Comparison of ENCODE assay signal across 9 cellular contexts in genomic region chr1:24586970-24587820, GRCh38. TPM values are rescaled to one million over a fixed set of nuclear protein-coding genes. Genes with fewer than 3 reads are reported as not detected.
DNase-seq lines count a peak whose midpoint lies in the region; ATAC-seq and TF ChIP-seq lines count a peak whose summit lies in the region.
"Had no signal": no experiment of that assay in that cellular context is flagged by ENCODE, and none has a peak within 500 bp of the region (broad histone marks: within the 10 kb centered on the region; RNA-seq: fewer than 3 reads in every experiment).

No MANE protein-coding gene starts in this region.

- no peaks in the 10 kb centered on the region for H3K36me3 Mint-ChIP-seq in CD4-positive, CD25-positive, alpha-beta regulatory T cell
- H3K36me3 Mint-ChIP-seq in activated CD4-positive, alpha-beta T cell treated with anti-CD3 and anti-CD28 coated beads for 36 hours (ENCODE audit: low read depth), result no peaks in the 10 kb centered on the region

- H4K5ac ChIP-seq in mesendoderm (ENCODE audit: low read length), result no peak overlapping the region

- H3K18ac ChIP-seq in mesendoderm (ENCODE audit: low read length), result no peak overlapping the region

- H3K36me3 ChIP-seq in CD4-positive, CD25-positive, alpha-beta regulatory T cell (ENCODE audit: control insufficient read depth, insufficient read depth, low read length), result no peaks in the 10 kb centered on the region
- no peaks in the 10 kb centered on the region for H3K36me3 ChIP-seq in effector memory CD4-positive, alpha-beta T cell (ENCODE audit: control insufficient read depth, insufficient read depth, low read length)
- H3K36me3 ChIP-seq in mesendoderm (ENCODE audit: control insufficient read depth, insufficient read depth, low read length), result no peaks in the 10 kb centered on the region

- H3K9me3 ChIP-seq in CD4-positive, CD25-positive, alpha-beta regulatory T cell (ENCODE audit: control insufficient read depth in 2 of 2, low read length in 2 of 2), result no peaks in the 10 kb centered on the region
- H3K9me3 ChIP-seq in effector memory CD4-positive, alpha-beta T cell (ENCODE audit: control insufficient read depth, low read length), result no peaks in the 10 kb centered on the region

- peaks cover 2% of the 10 kb centered on the region for H3K27me3 ChIP-seq in CD4-positive, CD25-positive, alpha-beta regulatory T cell (ENCODE audit: control insufficient read depth, insufficient read depth, low read length)
- no peaks in the 10 kb centered on the region for H3K27me3 ChIP-seq in effector memory CD4-positive, alpha-beta T cell (replicated peaks; ENCODE audit: control insufficient read depth, insufficient read depth, low read length, poor library complexity, severe bottlenecking)
- H3K27me3 ChIP-seq in mesendoderm (ENCODE audit: insufficient read depth, low read length, poor library complexity), result no peaks in the 10 kb centered on the region

- H3K4me3 ChIP-seq in CD4-positive, CD25-positive, alpha-beta regulatory T cell (ENCODE audit: low read depth, low read length), result no peak overlapping the region
- H3K4me3 ChIP-seq in effector memory CD4-positive, alpha-beta T cell (ENCODE audit: insufficient read depth, low read depth, low read length, poor library complexity, severe bottlenecking), result no peak overlapping the region
- no peak overlapping the region for H3K4me3 ChIP-seq in mesendoderm (ENCODE audit: low read length)
- H3K4me3 ChIP-seq: skin epidermis had no signal

- POLR2A ChIA-PET in HEK293T (lab: Yijun Ruan, JAX), result interaction anchor here (0.8 to 0.9 kb wide), 2 partner anchors 9 to 171 kb away, joined by 4 to 5 read pairs; partner anchors contain the start of gene NIPAL3
- POLR2A ChIA-PET in activated CD4-positive, alpha-beta T cell treated with anti-CD3 and anti-CD28 coated beads for 36 hours (lab: Charles Lee), result interaction anchor here (0.8 kb wide), 1 partner anchor 46 kb away, joined by 3 read pairs; no protein-coding TSS in a partner anchor

- H3K9me3 Mint-ChIP-seq in CD4-positive, CD25-positive, alpha-beta regulatory T cell, result no peaks in the 10 kb centered on the region
- H3K9me3 Mint-ChIP-seq in activated CD4-positive, alpha-beta T cell treated with anti-CD3 and anti-CD28 coated beads for 36 hours (ENCODE audit: low read depth), result no peaks in the 10 kb centered on the region
- H3K9me3 Mint-ChIP-seq in stimulated activated naive CD8-positive, alpha-beta T cell treated with anti-CD3 and anti-CD28 coated beads, Interleukin-15, amount 100 ng/mL, for 72 hours, result no peaks in the 10 kb centered on the region

- peak overlapping the region; percentile 90 to 97 (median 94) for H3K27ac Mint-ChIP-seq in CD4-positive, CD25-positive, alpha-beta regulatory T cell
- H3K27ac Mint-ChIP-seq in activated CD4-positive, alpha-beta T cell treated with anti-CD3 and anti-CD28 coated beads for 36 hours, result peak overlapping the region; percentile 55
- peak overlapping the region; percentile 65 to 89 for H3K27ac Mint-ChIP-seq in stimulated activated naive CD8-positive, alpha-beta T cell treated with anti-CD3 and anti-CD28 coated beads, Interleukin-15, amount 100 ng/mL, for 72 hours

- H3K4me3 Mint-ChIP-seq in CD4-positive, CD25-positive, alpha-beta regulatory T cell, result peak overlapping the region in 2 of 4 donors; percentile 49 to 50
- no peak overlapping the region for H3K4me3 Mint-ChIP-seq in activated CD4-positive, alpha-beta T cell treated with anti-CD3 and anti-CD28 coated beads for 36 hours
- peak overlapping the region; percentile 67 to 68 for H3K4me3 Mint-ChIP-seq in stimulated activated naive CD8-positive, alpha-beta T cell treated with anti-CD3 and anti-CD28 coated beads, Interleukin-15, amount 100 ng/mL, for 72 hours

- H3K4me1 ChIP-seq in CD4-positive, CD25-positive, alpha-beta regulatory T cell (ENCODE audit: control insufficient read depth, insufficient read depth, low read length, poor library complexity, severe bottlenecking), result peaks cover 6% of the 10 kb centered on the region
- H3K4me1 ChIP-seq in effector memory CD4-positive, alpha-beta T cell (ENCODE audit: control insufficient read depth, insufficient read depth, low read length, poor library complexity, severe bottlenecking), result peaks cover 5% of the 10 kb centered on the region
- H3K4me1 ChIP-seq in mesendoderm (ENCODE audit: control insufficient read depth, low read depth, low read length), result no peaks in the 10 kb centered on the region

- H3K23ac ChIP-seq in mesendoderm (ENCODE audit: low read length), result no peak overlapping the region

- no peak overlapping the region for H3K27ac ChIP-seq in CD4-positive, CD25-positive, alpha-beta regulatory T cell (ENCODE audit: insufficient read depth, low read length, poor library complexity, severe bottlenecking)
- H3K27ac ChIP-seq in effector memory CD4-positive, alpha-beta T cell (ENCODE audit: insufficient read depth, low read length, poor library complexity, severe bottlenecking), result no peak overlapping the region
- H3K27ac ChIP-seq in mesendoderm (ENCODE audit: low read depth, low read length), result no peak overlapping the region
- H3K27ac ChIP-seq: skin epidermis had no signal

- no peak overlapping the region for H2AK5ac ChIP-seq in mesendoderm (ENCODE audit: low read length)

- H2BK15ac ChIP-seq in mesendoderm (replicated peaks; ENCODE audit: low read depth), result no peak overlapping the region

- no peak overlapping the region for H4K8ac ChIP-seq in mesendoderm (ENCODE audit: low read depth, low read length)

- no peak overlapping the region for H3K4ac ChIP-seq in mesendoderm (ENCODE audit: low read depth, low read length)

- intact Hi-C loops in activated CD4-positive, alpha-beta T cell treated with anti-CD3 and anti-CD28 coated beads for 36 hours (cut with DNase I, micrococcal nuclease), result loop anchor here (1.0 to 5.0 kb wide), 7 partner anchors 45 to 388 kb away; partner anchors contain the start of gene NIPAL3 (in 2 of the 2)

- no peaks in the 10 kb centered on the region for H3K79me2 ChIP-seq in mesendoderm (ENCODE audit: control insufficient read depth, insufficient read depth, low read length)

- H3K27me3 Mint-ChIP-seq in CD4-positive, CD25-positive, alpha-beta regulatory T cell, result peaks cover 11% of the 10 kb centered on the region
- H3K27me3 Mint-ChIP-seq in activated CD4-positive, alpha-beta T cell treated with anti-CD3 and anti-CD28 coated beads for 36 hours, result peaks cover 3% of the 10 kb centered on the region
- peaks cover 21% of the 10 kb centered on the region for H3K27me3 Mint-ChIP-seq in stimulated activated naive CD8-positive, alpha-beta T cell treated with anti-CD3 and anti-CD28 coated beads, Interleukin-15, amount 100 ng/mL, for 72 hours

- peak; percentile 41 to 81 (median 80) for DNase-seq in CD4-positive, CD25-positive, alpha-beta regulatory T cell
- DNase-seq in HEK293T (ENCODE audit: extremely low spot score) (peak; percentile 76), NCI-H460 (ENCODE audit: extremely low read depth, low read depth) (peak; percentile 63), mesendoderm (peak; percentile 70)
- DNase-seq in activated CD4-positive, alpha-beta T cell treated with anti-CD3 and anti-CD28 coated beads for 36 hours, result peak; percentile 75
- DNase-seq in effector memory CD4-positive, alpha-beta T cell, result peak in 2 of 3 donors; percentile 24 to 33
- DNase-seq in stimulated activated naive CD8-positive, alpha-beta T cell treated with anti-CD3 and anti-CD28 coated beads, Interleukin-15, amount 100 ng/mL, for 72 hours, result peak; percentile 60

- ATAC-seq in CD4-positive, CD25-positive, alpha-beta regulatory T cell (ENCODE audit: low read depth in 2 of 2), result peak; percentile 97
- peak; percentile 100 for ATAC-seq in activated CD4-positive, alpha-beta T cell treated with anti-CD3 and anti-CD28 coated beads for 36 hours
- ATAC-seq in stimulated activated naive CD8-positive, alpha-beta T cell treated with anti-CD3 and anti-CD28 coated beads, Interleukin-15, amount 100 ng/mL, for 72 hours, result peak; percentile 98
- ATAC-seq in HG03196 (IDR thresholded peaks at IDR 0.05; ENCODE audit: unreplicated experiment), result no peak

- no peak overlapping the region for H3K9ac ChIP-seq in mesendoderm (ENCODE audit: low read length)

- no peak overlapping the region for H2BK120ac ChIP-seq in mesendoderm (ENCODE audit: low read depth, low read length)

- no peak overlapping the region for H3K4me2 ChIP-seq in mesendoderm (ENCODE audit: low read length)

- CTCF ChIA-PET in HEK293T (lab: Yijun Ruan, JAX), result interaction anchor here (0.6 to 2.4 kb wide), 16 partner anchors 9 to 540 kb away, joined by 3 to 18 read pairs (median 4); partner anchors contain the start of gene NIPAL3
- CTCF ChIA-PET in activated CD4-positive, alpha-beta T cell treated with anti-CD3 and anti-CD28 coated beads for 36 hours (lab: Charles Lee), result interaction anchor here (0.6 to 4.1 kb wide), 77 partner anchors 9 to 1247 kb away, joined by 3 to 63 read pairs (median 4); partner anchors contain the start of genes NCMAP, NIPAL3 and STPG1

- no peak overlapping the region for H2BK5ac ChIP-seq in mesendoderm (ENCODE audit: low read length)

- H3K56ac ChIP-seq in mesendoderm (ENCODE audit: low read length), result no peak overlapping the region

- no peaks in the 10 kb centered on the region for H3K79me1 ChIP-seq in mesendoderm (ENCODE audit: low read length)

- no CpG with 5 or more reads among the region's 9 CpGs for WGBS in mesendoderm (ENCODE audit: extremely low coverage, insufficient coverage, low lambda C conversion rate)

- H3K4me1 Mint-ChIP-seq in CD4-positive, CD25-positive, alpha-beta regulatory T cell, result peaks cover 0 to 9% (median 2%) of the 10 kb centered on the region in 4 donors
- H3K4me1 Mint-ChIP-seq in activated CD4-positive, alpha-beta T cell treated with anti-CD3 and anti-CD28 coated beads for 36 hours, result peaks cover 6% of the 10 kb centered on the region
- peaks cover 19% of the 10 kb centered on the region for H3K4me1 Mint-ChIP-seq in stimulated activated naive CD8-positive, alpha-beta T cell treated with anti-CD3 and anti-CD28 coated beads, Interleukin-15, amount 100 ng/mL, for 72 hours

TF ChIP-seq in HEK293T, 16 proteins besides CTCF, POLR2A, EP300 and RAD21 (continues in another document):
- TF ChIP-seq HDGF (IDR thresholded peaks at IDR 0.05; ENCODE audit: borderline replicate concordance), result no peak

RNA-seq across cellular contexts. Expression of gene NCMAP, which starts 31.3 kb away (rescaled TPM):
- not detected for total RNA-seq in CD4-positive, CD25-positive, alpha-beta regulatory T cell
- polyA plus RNA-seq in CD4-positive, CD25-positive, alpha-beta regulatory T cell, result under 1 TPM in 1 of 4 donors, not detected in 3; 0.34 TPM
- total RNA-seq in NCI-H460 (2014; rRNA removed; shearing (Covaris generic)), result 1.3 and 1.6 TPM in 2 replicates
- 0.12 and 0.26 TPM in 2 replicates for polyA plus RNA-seq in NCI-H460 (2014; cell fraction: nucleus; rRNA removed)
- under 1 TPM in 1 of 2 experiments, not detected in 1; 0.05 TPM for total RNA-seq in activated CD4-positive, alpha-beta T cell treated with anti-CD3 and anti-CD28 coated beads for 36 hours
- 0.01 TPM for polyA plus RNA-seq in mesendoderm (2013, experiment 1 of 2)
- polyA plus RNA-seq in mesendoderm (2013, experiment 2 of 2), result 0.01 TPM

RNA-seq across cellular contexts. Expression of gene SRRM1, which starts 55.9 kb away (rescaled TPM):
- total RNA-seq in CD4-positive, CD25-positive, alpha-beta regulatory T cell, result 284 TPM
- 100 to 1,000 TPM in 1 of 4 donors, 10 to 100 TPM in 3; 85.5 to 120 (median 91.6) TPM for polyA plus RNA-seq in CD4-positive, CD25-positive, alpha-beta regulatory T cell
- 50.4 and 50.9 TPM in 2 replicates for total RNA-seq in NCI-H460 (2014; rRNA removed; shearing (Covaris generic))
- 60.2 and 83.8 TPM in 2 replicates for polyA plus RNA-seq in NCI-H460 (2014; cell fraction: nucleus; rRNA removed)
- 100 to 1,000 TPM; 234 to 288 TPM for total RNA-seq in activated CD4-positive, alpha-beta T cell treated with anti-CD3 and anti-CD28 coated beads for 36 hours
- polyA plus RNA-seq in mesendoderm (2013, experiment 1 of 2), result 308 TPM
- polyA plus RNA-seq in mesendoderm (2013, experiment 2 of 2), result 317 TPM

Comparison
In these comparisons a context has a peak if more than half of its experiments do, and no peak if none do; other contexts are left out.
1. DNase-seq: peak in every context shown above with its lines; median percentile 80 in CD4-positive, CD25-positive, alpha-beta regulatory T cell; 76 in HEK293T; 75 in activated CD4-positive, alpha-beta T cell treated with anti-CD3 and anti-CD28 coated beads for 36 hours; 70 in mesendoderm; 63 in NCI-H460; 60 in stimulated activated naive CD8-positive, alpha-beta T cell treated with anti-CD3 and anti-CD28 coated beads, Interleukin-15, amount 100 ng/mL, for 72 hours; 28 in effector memory CD4-positive, alpha-beta T cell.